35 cellular contexts compared by ENCODE assay signal in the genomic region with DNA sequence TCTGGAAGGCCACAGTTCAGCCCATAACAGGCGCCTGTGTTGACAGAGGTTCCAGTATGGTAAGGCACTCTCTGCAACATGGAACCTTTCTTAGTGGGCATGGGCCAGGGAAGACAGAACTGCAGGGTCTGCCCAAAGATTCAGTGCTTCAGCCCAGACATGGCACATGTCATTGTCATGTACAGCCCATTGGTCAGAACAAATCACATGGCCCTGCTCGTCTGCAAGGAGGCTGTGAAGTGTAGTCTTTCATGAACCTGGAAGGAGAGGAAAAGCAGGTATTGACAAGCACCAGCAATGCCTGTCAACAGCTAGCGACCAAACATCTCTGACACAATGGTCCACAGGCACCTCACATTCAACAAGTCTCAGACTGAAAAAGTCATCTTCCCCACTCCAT.
"Had no signal": no experiment of that assay in that cellular context is flagged by ENCODE, and none has a peak within 500 bp of the region (broad histone marks: within the 10 kb centered on the region; RNA-seq: fewer than 3 reads in every experiment).

No MANE protein-coding gene starts in this region.

- H3K27me3 ChIP-seq: body of pancreas, breast epithelium, cardiac muscle cell had no signal

- ATAC-seq: activated CD8-positive, alpha-beta T cell treated with anti-CD3 and anti-CD28 coated beads for 36 hours; activated naive CD4-positive, alpha-beta T cell treated with anti-CD3 and anti-CD28 coated beads, Interleukin-2, amount 50 U/mL, for 72 hours; activated T-cell treated with anti-CD3 and anti-CD28 coated beads, Interleukin-2, amount 50 U/mL, for 4 hours; activated T-cell treated with anti-CD3 and anti-CD28 coated beads, Interleukin-2, amount 50 U/mL, for 72 hours; activated T-helper 17 cell treated with anti-CD3 and anti-CD28 coated beads, Interleukin-2, amount 50 U/mL, for 72 hours; body of pancreas had no signal

- FAIRE-seq: astrocyte, TTC549 had no signal

- H3K36me3 ChIP-seq: adrenal gland, brain microvascular endothelial cell, breast epithelium, cardiac muscle cell had no signal

- H3K4me3 ChIP-seq: adrenal gland, body of pancreas, breast epithelium, cardiac muscle cell had no signal

- DNase-seq: activated B cell treated with CpG ODN at 0.5 μM for 24 hours; activated CD4-positive, alpha-beta memory T cell treated with anti-CD3 and anti-CD28 coated beads for 36 hours; activated CD4-positive, alpha-beta T cell treated with anti-CD3 and anti-CD28 coated beads for 4 hours; activated CD4-positive, alpha-beta T cell treated with anti-CD3 and anti-CD28 coated beads, Interleukin-2, amount 10 ng/mL, durations not matched to agents 24 days and 14 days; activated CD4-positive, alpha-beta T cell treated with anti-CD3 and anti-CD28 coated beads, Interleukin-2, amount 50 U/mL, for 1 hour; activated CD4-positive, alpha-beta T cell treated with anti-CD3 and anti-CD28 coated beads, Interleukin-2, amount 50 U/mL, for 4 hours; activated CD4-positive, CD25-positive, alpha-beta regulatory T cell treated with anti-CD3 and anti-CD28 coated beads, Interleukin-2, amount 50 U/mL, for 72 hours; activated CD8-positive, alpha-beta memory T cell treated with anti-CD3 and anti-CD28 coated beads, Interleukin-2, amount 50 U/mL, for 4 hours; activated CD8-positive, alpha-beta T cell treated with anti-CD3 and anti-CD28 coated beads for 36 hours; activated effector memory CD4-positive, alpha-beta T cell treated with anti-CD3 and anti-CD28 coated beads, Interleukin-2, amount 50 U/mL, for 16 hours; activated gamma-delta T cell treated with Interleukin-2 at 50 U/mL for 16 hours; activated naive CD4-positive, alpha-beta T cell; activated naive CD4-positive, alpha-beta T cell treated with anti-CD3 and anti-CD28 coated beads for 36 hours; activated naive CD4-positive, alpha-beta T cell treated with anti-CD3 and anti-CD28 coated beads, Interleukin-2, amount 50 U/mL, for 16 hours; activated naive CD8-positive, alpha-beta T cell treated with anti-CD3 and anti-CD28 coated beads for 36 hours; activated T-cell treated with anti-CD3 and anti-CD28 coated beads for 4 hours; activated T-cell treated with anti-CD3 and anti-CD28 coated beads, Interleukin-2, amount 50 U/mL, for 1 hour; activated T-cell treated with anti-CD3 and anti-CD28 coated beads, Interleukin-2, amount 50 U/mL, for 4 hours; activated T-cell treated with anti-CD3 and anti-CD28 coated beads, Interleukin-2, amount 50 U/mL, for 72 hours; adrenal gland; amniotic stem cell; aorta; body of pancreas; brain microvascular endothelial cell; cerebellar nuclear complex; T-helper 1 cell; T-helper 2 cell; T-helper 9 cell had no signal

- H3K9me3 ChIP-seq: adrenal gland, body of pancreas had no signal

- H3K27ac ChIP-seq: adrenal gland, body of pancreas, brain microvascular endothelial cell, breast epithelium, cardiac muscle cell, VCaP had no signal

- H3K4me1 ChIP-seq: adrenal gland, body of pancreas, breast epithelium had no signal
